ENCODE assay signal across 9 cellular contexts in genomic region chr1:1796466-1796865, GRCh38. TPM values are rescaled to one million over a fixed set of nuclear protein-coding genes. Genes with fewer than 3 reads are reported as not detected.
DNase-seq lines count a peak whose midpoint lies in the region; ATAC-seq and TF ChIP-seq lines count a peak whose summit lies in the region.
"Had no signal": no experiment of that assay in that cellular context is flagged by ENCODE, and none has a peak within 500 bp of the region (broad histone marks: within the 10 kb centered on the region; RNA-seq: fewer than 3 reads in every experiment).

No MANE protein-coding gene starts in this region.

- H3K27me3 ChIP-seq in DOHH2 (ENCODE audit: control insufficient read depth, low read length) = no peaks in the 10 kb centered on the region
- no peaks in the 10 kb centered on the region for H3K27me3 ChIP-seq in adrenal gland

- H3K27ac ChIP-seq in DOHH2 (ENCODE audit: low read depth, low read length) = no peak overlapping the region
- H3K27ac ChIP-seq in adrenal gland = no peak overlapping the region

- H3K4me1 ChIP-seq in DOHH2 (ENCODE audit: control insufficient read depth, low read length) (peaks cover 19% of the 10 kb centered on the region), adrenal gland (replicated peaks in 1 of 2) (no peaks in the 10 kb centered on the region)

- H3K9me3 Mint-ChIP-seq in central memory CD8-positive, alpha-beta T cell = no peaks in the 10 kb centered on the region
- H3K9me3 Mint-ChIP-seq in neural crest cell = no peaks in the 10 kb centered on the region
- H3K9me3 Mint-ChIP-seq: nephron had no signal

- no peak for DNase-seq in central memory CD8-positive, alpha-beta T cell (ENCODE audit: low spot score in 2 of 2)
- no peak for DNase-seq in neural crest cell (ENCODE audit: low read depth, low spot score)
- DNase-seq in adrenal gland = no peak
- no peak for DNase-seq in occipital lobe (lab: John Stamatoyannopoulos, UW)
- no peak for DNase-seq in HCEC 1CT
- DNase-seq: NCI-H1105 had no signal

- 0 out of 2 replicates have a peak, but pooled peaks cover 4% of the 10 kb centered on the region for H4K20me1 ChIP-seq in DOHH2 (ENCODE audit: control insufficient read depth, insufficient read depth, low read depth, low read length)

- peaks cover 27% of the 10 kb centered on the region for H3K4me1 Mint-ChIP-seq in central memory CD8-positive, alpha-beta T cell
- peaks cover 8% of the 10 kb centered on the region for H3K4me1 Mint-ChIP-seq in neural crest cell
- H3K4me1 Mint-ChIP-seq: nephron had no signal

- no peaks in the 10 kb centered on the region for H3K9me2 ChIP-seq in DOHH2 (replicated peaks; ENCODE audit: control insufficient read depth, low read length)

- peak; percentile 59 for TF ChIP-seq CTCF in DOHH2 (IDR thresholded peaks at IDR 0.05; ENCODE audit: low read depth, low read length, poor library complexity, severe bottlenecking)
- peak; percentile 13; the same call in 1 of the 2 replicates for TF ChIP-seq CTCF in LNCAP (IDR thresholded peaks at IDR 0.05)
- peak; percentile 23 for TF ChIP-seq CTCF in neural crest cell (conservative IDR thresholded peaks at IDR 0.05)
- peak in 2 of 6 experiments; percentile 10 to 16 for TF ChIP-seq CTCF in adrenal gland (IDR thresholded peaks at IDR 0.05)

- H3K4me3 ChIP-seq in DOHH2 (ENCODE audit: low read length) = no peak overlapping the region
- no peak overlapping the region for H3K4me3 ChIP-seq in adrenal gland

- TF ChIP-seq POLR2A in adrenal gland (IDR thresholded peaks at IDR 0.05) = no peak

- H3K4me2 ChIP-seq in DOHH2 (ENCODE audit: low read length) = no peak overlapping the region

- ATAC-seq in central memory CD8-positive, alpha-beta T cell (replicated peaks; ENCODE audit: extremely low read depth, poor library complexity, severe bottlenecking) = no peak

- H3K79me2 ChIP-seq in DOHH2 (ENCODE audit: control insufficient read depth, low read length) = peaks cover 61% of the 10 kb centered on the region

- peaks cover 2% of the 10 kb centered on the region; the same call in 1 of the 2 replicates for H3F3A ChIP-seq in DOHH2 (ENCODE audit: control insufficient read depth, insufficient read depth)

- no peaks in the 10 kb centered on the region for H3K27me3 Mint-ChIP-seq in central memory CD8-positive, alpha-beta T cell
- no peaks in the 10 kb centered on the region for H3K27me3 Mint-ChIP-seq in neural crest cell (ENCODE audit: low read depth)

- peaks cover 54% of the 10 kb centered on the region for H3K36me3 Mint-ChIP-seq in central memory CD8-positive, alpha-beta T cell (ENCODE audit: insufficient read depth)
- peaks cover 12% of the 10 kb centered on the region for H3K36me3 Mint-ChIP-seq in neural crest cell (ENCODE audit: low read depth)

- no peak overlapping the region for H3K4me3 Mint-ChIP-seq in central memory CD8-positive, alpha-beta T cell
- H3K4me3 Mint-ChIP-seq in neural crest cell = no peak overlapping the region
- H3K4me3 Mint-ChIP-seq: nephron had no signal

- H3K27ac Mint-ChIP-seq in central memory CD8-positive, alpha-beta T cell (ENCODE audit: low read depth) = peak overlapping the region; percentile 48
- H3K27ac Mint-ChIP-seq in neural crest cell (ENCODE audit: unreplicated experiment) = peak overlapping the region; percentile 12
- H3K27ac Mint-ChIP-seq: nephron had no signal

- no peaks in the 10 kb centered on the region for H3K9me3 ChIP-seq in DOHH2 (ENCODE audit: control insufficient read depth, insufficient read depth, low read length)
- no peaks in the 10 kb centered on the region for H3K9me3 ChIP-seq in adrenal gland (replicated peaks in 1 of 3)

- peaks cover 92% of the 10 kb centered on the region for H3K36me3 ChIP-seq in DOHH2 (ENCODE audit: control insufficient read depth, low read length)
- H3K36me3 ChIP-seq in adrenal gland (replicated peaks in 1 of 2) = peaks cover 0 to 65% of the 10 kb centered on the region in 2 donors

- intact Hi-C loops in adrenal gland (cut with DNase I) = no loop called here

- 83 to 90% (median 88%) methylated on average over 5 of the region's 5 CpGs for WGBS in adrenal gland, 4 donors

RNA-seq across cellular contexts. Expression of gene NADK, which starts 18.2 kb away (rescaled TPM):
- total RNA-seq in neural crest cell = 88.4 and 91.9 TPM in 2 replicates
- 100 to 1,000 TPM; 131 to 195 (median 173) TPM for total RNA-seq in adrenal gland
- polyA plus RNA-seq in adrenal gland = 100 to 1,000 TPM in 2 of 3 donors, 10 to 100 TPM in 1; 73.0 to 150 (median 102) TPM
- total RNA-seq in occipital lobe = 20.4 TPM
